Comparison of ENCODE assay signal across 1 cellular context in the genomic region with DNA sequence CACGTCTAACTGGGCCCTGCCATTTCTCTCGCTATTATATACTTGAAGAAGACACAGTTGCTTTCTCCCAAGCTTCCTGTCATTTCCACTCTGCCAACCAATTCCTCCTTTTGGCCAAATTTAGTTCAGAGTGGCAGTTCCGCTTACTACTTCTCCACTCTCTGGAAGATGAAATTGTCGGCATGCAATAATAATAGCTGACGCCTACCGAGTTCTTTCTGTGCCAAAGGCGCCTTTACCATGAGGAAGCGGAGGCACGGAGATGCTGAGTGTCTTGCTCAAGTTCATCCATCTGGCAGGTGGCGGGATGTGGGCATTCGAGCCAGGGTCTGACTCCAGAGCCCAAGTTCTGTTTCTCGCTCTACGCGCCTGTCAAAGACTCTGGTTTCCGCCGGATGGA.
TF ChIP-seq lines count a peak whose summit lies in the region.

No MANE protein-coding gene starts in this region.

TF ChIP-seq in GM12878, 131 proteins besides CTCF, POLR2A, EP300 and RAD21:
- TF ChIP-seq SMARCA5 (IDR thresholded peaks at IDR 0.05), result no peak
- TF ChIP-seq, protein P1, sequence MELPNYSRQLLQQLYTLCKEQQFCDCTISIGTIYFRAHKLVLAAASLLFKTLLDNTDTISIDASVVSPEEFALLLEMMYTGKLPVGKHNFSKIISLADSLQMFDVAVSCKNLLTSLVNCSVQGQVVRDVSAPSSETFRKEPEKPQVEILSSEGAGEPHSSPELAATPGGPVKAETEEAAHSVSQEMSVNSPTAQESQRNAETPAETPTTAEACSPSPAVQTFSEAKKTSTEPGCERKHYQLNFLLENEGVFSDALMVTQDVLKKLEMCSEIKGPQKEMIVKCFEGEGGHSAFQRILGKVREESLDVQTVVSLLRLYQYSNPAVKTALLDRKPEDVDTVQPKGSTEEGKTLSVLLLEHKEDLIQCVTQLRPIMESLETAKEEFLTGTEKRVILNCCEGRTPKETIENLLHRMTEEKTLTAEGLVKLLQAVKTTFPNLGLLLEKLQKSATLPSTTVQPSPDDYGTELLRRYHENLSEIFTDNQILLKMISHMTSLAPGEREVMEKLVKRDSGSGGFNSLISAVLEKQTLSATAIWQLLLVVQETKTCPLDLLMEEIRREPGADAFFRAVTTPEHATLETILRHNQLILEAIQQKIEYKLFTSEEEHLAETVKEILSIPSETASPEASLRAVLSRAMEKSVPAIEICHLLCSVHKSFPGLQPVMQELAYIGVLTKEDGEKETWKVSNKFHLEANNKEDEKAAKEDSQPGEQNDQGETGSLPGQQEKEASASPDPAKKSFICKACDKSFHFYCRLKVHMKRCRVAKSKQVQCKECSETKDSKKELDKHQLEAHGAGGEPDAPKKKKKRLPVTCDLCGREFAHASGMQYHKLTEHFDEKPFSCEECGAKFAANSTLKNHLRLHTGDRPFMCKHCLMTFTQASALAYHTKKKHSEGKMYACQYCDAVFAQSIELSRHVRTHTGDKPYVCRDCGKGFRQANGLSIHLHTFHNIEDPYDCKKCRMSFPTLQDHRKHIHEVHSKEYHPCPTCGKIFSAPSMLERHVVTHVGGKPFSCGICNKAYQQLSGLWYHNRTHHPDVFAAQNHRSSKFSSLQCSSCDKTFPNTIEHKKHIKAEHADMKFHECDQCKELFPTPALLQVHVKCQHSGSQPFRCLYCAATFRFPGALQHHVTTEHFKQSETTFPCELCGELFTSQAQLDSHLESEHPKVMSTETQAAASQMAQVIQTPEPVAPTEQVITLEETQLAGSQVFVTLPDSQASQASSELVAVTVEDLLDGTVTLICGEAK (IDR thresholded peaks at IDR 0.05; ENCODE audit: borderline replicate concordance), result 0 out of 2 replicates have a peak, but pooled peaks have one; percentile 22
- no peak for TF ChIP-seq TCF3 (IDR thresholded peaks at IDR 0.05; ENCODE audit: borderline replicate concordance, insufficient read depth, low read depth, low read length)
- TF ChIP-seq, protein P2, sequence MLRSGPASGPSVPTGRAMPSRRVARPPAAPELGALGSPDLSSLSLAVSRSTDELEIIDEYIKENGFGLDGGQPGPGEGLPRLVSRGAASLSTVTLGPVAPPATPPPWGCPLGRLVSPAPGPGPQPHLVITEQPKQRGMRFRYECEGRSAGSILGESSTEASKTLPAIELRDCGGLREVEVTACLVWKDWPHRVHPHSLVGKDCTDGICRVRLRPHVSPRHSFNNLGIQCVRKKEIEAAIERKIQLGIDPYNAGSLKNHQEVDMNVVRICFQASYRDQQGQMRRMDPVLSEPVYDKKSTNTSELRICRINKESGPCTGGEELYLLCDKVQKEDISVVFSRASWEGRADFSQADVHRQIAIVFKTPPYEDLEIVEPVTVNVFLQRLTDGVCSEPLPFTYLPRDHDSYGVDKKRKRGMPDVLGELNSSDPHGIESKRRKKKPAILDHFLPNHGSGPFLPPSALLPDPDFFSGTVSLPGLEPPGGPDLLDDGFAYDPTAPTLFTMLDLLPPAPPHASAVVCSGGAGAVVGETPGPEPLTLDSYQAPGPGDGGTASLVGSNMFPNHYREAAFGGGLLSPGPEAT (IDR thresholded peaks at IDR 0.05; ENCODE audit: low read depth), result no peak
- TF ChIP-seq STAT1 (conservative IDR thresholded peaks at IDR 0.05), result no peak
- TF ChIP-seq, protein P3, sequence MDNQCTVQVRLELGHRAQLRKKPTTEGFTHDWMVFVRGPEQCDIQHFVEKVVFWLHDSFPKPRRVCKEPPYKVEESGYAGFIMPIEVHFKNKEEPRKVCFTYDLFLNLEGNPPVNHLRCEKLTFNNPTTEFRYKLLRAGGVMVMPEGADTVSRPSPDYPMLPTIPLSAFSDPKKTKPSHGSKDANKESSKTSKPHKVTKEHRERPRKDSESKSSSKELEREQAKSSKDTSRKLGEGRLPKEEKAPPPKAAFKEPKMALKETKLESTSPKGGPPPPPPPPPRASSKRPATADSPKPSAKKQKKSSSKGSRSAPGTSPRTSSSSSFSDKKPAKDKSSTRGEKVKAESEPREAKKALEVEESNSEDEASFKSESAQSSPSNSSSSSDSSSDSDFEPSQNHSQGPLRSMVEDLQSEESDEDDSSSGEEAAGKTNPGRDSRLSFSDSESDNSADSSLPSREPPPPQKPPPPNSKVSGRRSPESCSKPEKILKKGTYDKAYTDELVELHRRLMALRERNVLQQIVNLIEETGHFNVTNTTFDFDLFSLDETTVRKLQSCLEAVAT (IDR thresholded peaks at IDR 0.05), result peak; percentile 57; the same call in 1 of the 2 replicates
TF ChIP-seq in GM12878: peak in this region for 2.
